ENCODE assay signal across 2 cellular contexts in the genomic region with DNA sequence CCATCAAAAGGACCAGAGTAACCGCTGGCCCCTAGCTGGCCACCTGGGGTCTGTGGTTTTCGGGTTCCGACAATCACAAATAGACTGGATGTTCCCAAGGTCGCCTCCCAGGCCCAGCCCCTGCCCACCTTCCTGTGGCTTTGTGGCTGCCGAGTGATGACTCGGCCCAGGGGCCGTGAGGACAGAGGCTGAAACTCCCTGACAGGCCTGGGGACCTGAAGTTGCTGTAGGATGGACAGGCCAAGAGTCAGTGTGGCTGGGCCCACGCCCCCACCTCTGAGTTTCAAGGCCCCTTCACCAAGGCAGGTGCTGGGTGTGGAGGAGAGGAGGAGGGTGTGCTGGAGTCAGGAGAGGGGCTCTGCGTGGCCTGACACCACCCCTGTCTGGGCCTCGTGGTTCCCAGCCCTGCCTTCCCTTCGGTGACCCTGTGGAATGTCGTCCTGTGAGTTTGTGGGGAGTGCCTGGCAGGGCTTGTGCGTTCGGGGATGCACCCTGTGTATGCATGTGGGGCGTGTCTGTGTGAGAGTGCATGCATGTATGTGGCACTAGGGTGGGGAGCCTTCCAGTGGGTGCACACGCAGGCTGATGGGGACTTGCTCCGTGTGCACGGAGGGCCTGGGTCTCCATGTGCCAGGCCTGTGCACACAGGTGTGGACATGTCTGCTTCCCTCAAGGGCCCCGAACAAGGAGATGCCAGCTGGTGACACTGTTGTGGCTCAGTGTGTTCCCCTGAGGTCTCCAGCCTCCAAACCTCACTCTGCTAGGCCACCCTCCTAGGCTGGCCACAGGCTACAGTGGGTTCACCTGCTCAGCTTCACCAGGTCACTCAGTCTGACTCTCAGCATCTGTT.
A peak's percentile ranks its signal among the peaks of the same experiment; 100 is the strongest.
TF ChIP-seq lines count a peak whose summit lies in the region.

No MANE protein-coding gene starts in this region.

TF ChIP-seq in HEK293, 187 proteins besides CTCF, POLR2A, EP300 and RAD21:
- TF ChIP-seq ZBTB48 (tag by site-specific recombination; IDR thresholded peaks at IDR 0.05) = peak; percentile 15; the same call in 1 of the 2 replicates
- TF ChIP-seq, protein P1, sequence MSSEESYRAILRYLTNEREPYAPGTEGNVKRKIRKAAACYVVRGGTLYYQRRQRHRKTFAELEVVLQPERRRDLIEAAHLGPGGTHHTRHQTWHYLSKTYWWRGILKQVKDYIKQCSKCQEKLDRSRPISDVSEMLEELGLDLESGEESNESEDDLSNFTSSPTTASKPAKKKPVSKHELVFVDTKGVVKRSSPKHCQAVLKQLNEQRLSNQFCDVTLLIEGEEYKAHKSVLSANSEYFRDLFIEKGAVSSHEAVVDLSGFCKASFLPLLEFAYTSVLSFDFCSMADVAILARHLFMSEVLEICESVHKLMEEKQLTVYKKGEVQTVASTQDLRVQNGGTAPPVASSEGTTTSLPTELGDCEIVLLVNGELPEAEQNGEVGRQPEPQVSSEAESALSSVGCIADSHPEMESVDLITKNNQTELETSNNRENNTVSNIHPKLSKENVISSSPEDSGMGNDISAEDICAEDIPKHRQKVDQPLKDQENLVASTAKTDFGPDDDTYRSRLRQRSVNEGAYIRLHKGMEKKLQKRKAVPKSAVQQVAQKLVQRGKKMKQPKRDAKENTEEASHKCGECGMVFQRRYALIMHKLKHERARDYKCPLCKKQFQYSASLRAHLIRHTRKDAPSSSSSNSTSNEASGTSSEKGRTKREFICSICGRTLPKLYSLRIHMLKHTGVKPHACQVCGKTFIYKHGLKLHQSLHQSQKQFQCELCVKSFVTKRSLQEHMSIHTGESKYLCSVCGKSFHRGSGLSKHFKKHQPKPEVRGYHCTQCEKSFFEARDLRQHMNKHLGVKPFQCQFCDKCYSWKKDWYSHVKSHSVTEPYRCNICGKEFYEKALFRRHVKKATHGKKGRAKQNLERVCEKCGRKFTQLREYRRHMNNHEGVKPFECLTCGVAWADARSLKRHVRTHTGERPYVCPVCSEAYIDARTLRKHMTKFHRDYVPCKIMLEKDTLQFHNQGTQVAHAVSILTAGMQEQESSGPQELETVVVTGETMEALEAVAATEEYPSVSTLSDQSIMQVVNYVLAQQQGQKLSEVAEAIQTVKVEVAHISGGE (tag by site-specific recombination; conservative IDR thresholded peaks at IDR 0.05; ENCODE audit: low read depth) = no peak

TF ChIP-seq in GM12878, 131 proteins besides CTCF, POLR2A, EP300 and RAD21:
- TF ChIP-seq SMAD5 (IDR thresholded peaks at IDR 0.05; ENCODE audit: low read depth) (no peak), NKRF (conservative IDR thresholded peaks at IDR 0.05) (0 out of 2 replicates have a peak, but pooled peaks have one; percentile 39), ZBTB4 (CRISPR knock-in tag; IDR thresholded peaks at IDR 0.05) (no peak), ZNF622 (IDR thresholded peaks at IDR 0.05) (no peak), IKZF1 (conservative IDR thresholded peaks at IDR 0.05) (peak; percentile 69), MXI1 (IDR thresholded peaks at IDR 0.05; ENCODE audit: low read depth, low read length) (peak; percentile 67; the same call in 1 of the 2 replicates), ZSCAN29 (IDR thresholded peaks at IDR 0.05) (no peak), PKNOX1 (IDR thresholded peaks at IDR 0.05) (peak; percentile 14; the same call in 1 of the 2 replicates), NBN (IDR thresholded peaks at IDR 0.05) (no peak), FOXK2 (IDR thresholded peaks at IDR 0.05) (no peak), BHLHE40 (IDR thresholded peaks at IDR 0.05; ENCODE audit: borderline replicate concordance in 1 of 2, low read depth in 2 of 2, low read length in 1 of 2) (0 out of 4 replicates have a peak, but pooled peaks have one; percentile 3 to 5), PML (IDR thresholded peaks at IDR 0.05; ENCODE audit: low read length) (no peak), YY1 (IDR thresholded peaks at IDR 0.05; ENCODE audit: low read depth, low read length) (no peak), IKZF2 (IDR thresholded peaks at IDR 0.05) (peak in 1 of 2 experiments; percentile 33; a peak in 2 of 4 replicates), CBFB (IDR thresholded peaks at IDR 0.05; ENCODE audit: low read depth) (peak; percentile 55; the same call in 1 of the 2 replicates), DPF2 (IDR thresholded peaks at IDR 0.05) (peak; percentile 37; the same call in 1 of the 2 replicates), JUNB (IDR thresholded peaks at IDR 0.05) (no peak), POU2F2 (IDR thresholded peaks at IDR 0.05; ENCODE audit: borderline replicate concordance, low read depth, low read length) (0 out of 3 replicates have a peak, but pooled peaks have one; percentile 74), RUNX3 (IDR thresholded peaks at IDR 0.05; ENCODE audit: low read length) (peak; percentile 83), SMAD1 (IDR thresholded peaks at IDR 0.05; ENCODE audit: low read depth, partially characterized antibody) (no peak), ATF7 (IDR thresholded peaks at IDR 0.05; ENCODE audit: low read depth) (no peak), GATAD2B (conservative IDR thresholded peaks at IDR 0.05; ENCODE audit: low read depth) (0 out of 2 replicates have a peak, but pooled peaks have one; percentile 60), ZNF687 (IDR thresholded peaks at IDR 0.05) (0 out of 2 replicates have a peak, but pooled peaks have one; percentile 19), TCF7 (IDR thresholded peaks at IDR 0.05; ENCODE audit: borderline replicate concordance) (no peak), FOS (IDR thresholded peaks at IDR 0.05; ENCODE audit: borderline replicate concordance, extremely low read depth, insufficient read length) (no peak), MLLT1 (IDR thresholded peaks at IDR 0.05) (no peak), E2F4 (IDR thresholded peaks at IDR 0.05; ENCODE audit: low read depth, low read length) (no peak), WRNIP1 (IDR thresholded peaks at IDR 0.05; ENCODE audit: borderline replicate concordance, low read depth, low read length) (0 out of 2 replicates have a peak, but pooled peaks have one; percentile 67), TAF1 (IDR thresholded peaks at IDR 0.05; ENCODE audit: borderline replicate concordance, low read depth, low read length) (no peak), EED (IDR thresholded peaks at IDR 0.05; ENCODE audit: low read depth) (0 out of 2 replicates have a peak, but pooled peaks have one; percentile 47), CBX3 (IDR thresholded peaks at IDR 0.05; ENCODE audit: borderline replicate concordance, low read depth) (no peak)
- TF ChIP-seq, protein P2, sequence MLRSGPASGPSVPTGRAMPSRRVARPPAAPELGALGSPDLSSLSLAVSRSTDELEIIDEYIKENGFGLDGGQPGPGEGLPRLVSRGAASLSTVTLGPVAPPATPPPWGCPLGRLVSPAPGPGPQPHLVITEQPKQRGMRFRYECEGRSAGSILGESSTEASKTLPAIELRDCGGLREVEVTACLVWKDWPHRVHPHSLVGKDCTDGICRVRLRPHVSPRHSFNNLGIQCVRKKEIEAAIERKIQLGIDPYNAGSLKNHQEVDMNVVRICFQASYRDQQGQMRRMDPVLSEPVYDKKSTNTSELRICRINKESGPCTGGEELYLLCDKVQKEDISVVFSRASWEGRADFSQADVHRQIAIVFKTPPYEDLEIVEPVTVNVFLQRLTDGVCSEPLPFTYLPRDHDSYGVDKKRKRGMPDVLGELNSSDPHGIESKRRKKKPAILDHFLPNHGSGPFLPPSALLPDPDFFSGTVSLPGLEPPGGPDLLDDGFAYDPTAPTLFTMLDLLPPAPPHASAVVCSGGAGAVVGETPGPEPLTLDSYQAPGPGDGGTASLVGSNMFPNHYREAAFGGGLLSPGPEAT (IDR thresholded peaks at IDR 0.05; ENCODE audit: low read depth) = 0 out of 2 replicates have a peak, but pooled peaks have one; percentile 33
